26 cellular contexts compared by ENCODE assay signal in the genomic region with DNA sequence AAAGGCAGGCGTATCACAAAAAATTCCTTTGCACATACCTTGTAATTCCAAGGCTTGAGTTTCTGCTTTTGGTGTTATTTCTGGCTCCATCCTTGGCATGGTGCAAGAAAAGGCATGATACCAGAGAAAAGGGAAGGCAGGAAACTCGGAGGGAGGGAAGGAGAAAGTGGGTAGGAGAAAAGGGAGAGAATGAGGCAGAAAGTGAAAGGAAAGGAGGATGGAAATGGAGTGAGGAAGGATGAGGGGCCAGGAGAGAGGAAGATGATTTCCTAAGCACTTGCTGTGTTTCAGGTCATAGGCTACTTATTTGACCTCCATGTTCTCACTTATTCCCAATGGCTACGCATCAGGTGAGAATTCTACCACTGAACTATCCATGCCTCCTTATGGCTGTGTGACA.
"Had no signal": no experiment of that assay in that cellular context is flagged by ENCODE, and none has a peak within 500 bp of the region (broad histone marks: within the 10 kb centered on the region; RNA-seq: fewer than 3 reads in every experiment).

No MANE protein-coding gene starts in this region.

- H3K27ac Mint-ChIP-seq: immature natural killer cell; natural killer cell treated with Interleukin-12 subunit alpha and Interleukin-12 subunit beta and Interleukin-15 and Interleukin-18, amount 100 ng/mL, for 72 hours; stimulated activated memory B cell treated with anti-CD40 and anti-IgM and Interleukin-4, amounts not matched to agents 10 μg/mL and 1 μg/mL and 100 μg/mL, for 72 hours had no signal

- H3K27ac ChIP-seq: dorsolateral prefrontal cortex, left ventricle myocardium inferior, lower lobe of right lung, neutrophil, psoas muscle, sigmoid colon, testis, tibial artery, upper lobe of left lung, uterus had no signal

- FAIRE-seq: colon, frontal cortex had no signal

- H3K9me3 ChIP-seq: left ventricle myocardium inferior, lower lobe of right lung, neutrophil, psoas muscle, sigmoid colon, testis, tibial artery, upper lobe of left lung, uterus had no signal

- DNase-seq: dorsolateral prefrontal cortex; effector CD4-positive, alpha-beta T cell; hypothalamus; immature natural killer cell; islet precursor cell; kidney glomerular epithelial cell; left colon; left ventricle myocardium inferior; lower lobe of right lung; psoas muscle; right cardiac atrium; sigmoid colon; stimulated activated CD4-positive, alpha-beta T cell treated with anti-CD3 and anti-CD28 coated beads, Interleukin-2, amount 100 ng/mL, for 24 hours; stimulated activated CD4-positive, alpha-beta T cell treated with anti-CD3 and anti-CD28 coated beads, Interleukin-4, amount 100 ng/mL, for 24 hours; stimulated activated naive CD8-positive, alpha-beta T cell treated with anti-CD3 and anti-CD28 coated beads, Interleukin-15, Interleukin-2, amounts not matched to agents 100 U/mL and 50 U/mL, for 24 hours; substantia nigra; testis; tibial artery; upper lobe of left lung; uterus had no signal

- ATAC-seq: left colon; lower lobe of right lung; natural killer cell treated with Interleukin-12 subunit alpha and Interleukin-12 subunit beta and Interleukin-15 and Interleukin-18, amount 100 ng/mL, for 72 hours; psoas muscle; right cardiac atrium; stimulated activated memory B cell treated with anti-CD40 and anti-IgM and Interleukin-4, amounts not matched to agents 10 μg/mL and 1 μg/mL and 100 μg/mL, for 72 hours; stimulated activated naive CD8-positive, alpha-beta T cell treated with anti-CD3 and anti-CD28 coated beads, Interleukin-15, Interleukin-2, amounts not matched to agents 100 U/mL and 50 U/mL, for 24 hours had no signal

- H3K4me1 Mint-ChIP-seq: immature natural killer cell; neural crest cell; stimulated activated memory B cell treated with anti-CD40 and anti-IgM and Interleukin-4, amounts not matched to agents 10 μg/mL and 1 μg/mL and 100 μg/mL, for 72 hours had no signal

- H3K27me3 ChIP-seq: sigmoid colon, testis, upper lobe of left lung, uterus had no signal

- H3K36me3 ChIP-seq: left ventricle myocardium inferior, lower lobe of right lung, neutrophil, sigmoid colon, tibial artery, upper lobe of left lung, uterus had no signal

- H3K4me3 Mint-ChIP-seq: immature natural killer cell; natural killer cell treated with Interleukin-12 subunit alpha and Interleukin-12 subunit beta and Interleukin-15 and Interleukin-18, amount 100 ng/mL, for 72 hours; neural crest cell; stimulated activated memory B cell treated with anti-CD40 and anti-IgM and Interleukin-4, amounts not matched to agents 10 μg/mL and 1 μg/mL and 100 μg/mL, for 72 hours had no signal

- H3K4me1 ChIP-seq: left ventricle myocardium inferior, lower lobe of right lung, psoas muscle, tibial artery, upper lobe of left lung, uterus had no signal

- H3K4me3 ChIP-seq: dorsolateral prefrontal cortex, left ventricle myocardium inferior, lower lobe of right lung, psoas muscle, sigmoid colon, testis, tibial artery, upper lobe of left lung, uterus had no signal

- H3K36me3 Mint-ChIP-seq: natural killer cell treated with Interleukin-12 subunit alpha and Interleukin-12 subunit beta and Interleukin-15 and Interleukin-18, amount 100 ng/mL, for 72 hours; stimulated activated memory B cell treated with anti-CD40 and anti-IgM and Interleukin-4, amounts not matched to agents 10 μg/mL and 1 μg/mL and 100 μg/mL, for 72 hours had no signal

- H3K9me3 Mint-ChIP-seq: natural killer cell treated with Interleukin-12 subunit alpha and Interleukin-12 subunit beta and Interleukin-15 and Interleukin-18, amount 100 ng/mL, for 72 hours; stimulated activated memory B cell treated with anti-CD40 and anti-IgM and Interleukin-4, amounts not matched to agents 10 μg/mL and 1 μg/mL and 100 μg/mL, for 72 hours had no signal
